29 cellular contexts compared by ENCODE assay signal in genomic region chr3:46397111-46397510, GRCh38. TPM values are rescaled to one million over a fixed set of nuclear protein-coding genes. Genes with fewer than 3 reads are reported as not detected.
DNase-seq lines count a peak whose midpoint lies in the region; ATAC-seq and TF ChIP-seq lines count a peak whose summit lies in the region.
"Had no signal": no experiment of that assay in that cellular context is flagged by ENCODE, and none has a peak within 500 bp of the region (broad histone marks: within the 10 kb centered on the region; RNA-seq: fewer than 3 reads in every experiment).

No MANE protein-coding gene starts in this region.

- H3K27me3 ChIP-seq in DND-41 (ENCODE audit: insufficient read depth, low read length, poor library complexity), result no peaks in the 10 kb centered on the region
- H3K27me3 ChIP-seq: BE2C had no signal

- no peak overlapping the region for H3K27ac Mint-ChIP-seq in activated CD8-positive, alpha-beta memory T cell treated with anti-CD3 and anti-CD28 coated beads, Interleukin-2, amount 10 ng/mL, durations not matched to agents 7 days and 5 days
- peak overlapping the region; percentile 11 for H3K27ac Mint-ChIP-seq in central memory CD8-positive, alpha-beta T cell (ENCODE audit: low read depth)
- H3K27ac Mint-ChIP-seq in naive B cell, result peak overlapping the region in 4 of 6 donors; percentile 22 to 88 (median 52)

- peaks cover 21% of the 10 kb centered on the region for H3K4me1 Mint-ChIP-seq in activated CD8-positive, alpha-beta memory T cell treated with anti-CD3 and anti-CD28 coated beads, Interleukin-2, amount 10 ng/mL, durations not matched to agents 7 days and 5 days
- no peaks in the 10 kb centered on the region for H3K4me1 Mint-ChIP-seq in central memory CD8-positive, alpha-beta T cell
- peaks cover 21 to 28% (median 26%) of the 10 kb centered on the region in 3 donors for H3K4me1 Mint-ChIP-seq in naive B cell

- no peak for TF ChIP-seq CTCF in DND-41 (IDR thresholded peaks at IDR 0.05; ENCODE audit: borderline replicate concordance, extremely low read depth, low read length, poor library complexity, severe bottlenecking)

- no peaks in the 10 kb centered on the region for H3K36me3 ChIP-seq in DND-41 (ENCODE audit: insufficient read depth, low read length)
- H3K36me3 ChIP-seq: BE2C had no signal

- H3K9me3 Mint-ChIP-seq in activated CD8-positive, alpha-beta memory T cell treated with anti-CD3 and anti-CD28 coated beads, Interleukin-2, amount 10 ng/mL, durations not matched to agents 7 days and 5 days (ENCODE audit: low read depth), result no peaks in the 10 kb centered on the region
- no peaks in the 10 kb centered on the region for H3K9me3 Mint-ChIP-seq in central memory CD8-positive, alpha-beta T cell
- no peaks in the 10 kb centered on the region for H3K9me3 Mint-ChIP-seq in naive B cell
- H3K9me3 Mint-ChIP-seq: H9 had no signal

- peak overlapping the region; percentile 62 for H3K27ac ChIP-seq in DND-41 (ENCODE audit: low read length)
- H3K27ac ChIP-seq: GM23248, RWPE1 had no signal

- H3K4me2 ChIP-seq in DND-41 (ENCODE audit: insufficient read depth, low read length), result no peak overlapping the region
- H3K4me2 ChIP-seq: SK-N-SH had no signal

- H3K27me3 Mint-ChIP-seq in activated CD8-positive, alpha-beta memory T cell treated with anti-CD3 and anti-CD28 coated beads, Interleukin-2, amount 10 ng/mL, durations not matched to agents 7 days and 5 days, result peaks cover 3% of the 10 kb centered on the region
- no peaks in the 10 kb centered on the region for H3K27me3 Mint-ChIP-seq in central memory CD8-positive, alpha-beta T cell
- no peaks in the 10 kb centered on the region for H3K27me3 Mint-ChIP-seq in naive B cell

- H2AFZ ChIP-seq in DND-41 (ENCODE audit: low read depth, low read length), result no peak overlapping the region
- H2AFZ ChIP-seq: GM23248 had no signal

- H3K9ac ChIP-seq in DND-41 (ENCODE audit: low read depth, low read length), result no peak overlapping the region
- H3K9ac ChIP-seq: GM23248, SK-N-SH had no signal

- no peak for ATAC-seq in activated CD8-positive, alpha-beta memory T cell treated with anti-CD3 and anti-CD28 coated beads, Interleukin-2, amount 10 ng/mL, durations not matched to agents 7 days and 5 days
- ATAC-seq in DND-41 (ENCODE audit: insufficient read depth, low read depth) (no peak), naive B cell (ENCODE audit: low read depth in 2 of 2) (no peak), GM19351 (IDR thresholded peaks at IDR 0.05; ENCODE audit: unreplicated experiment) (no peak)
- ATAC-seq in central memory CD8-positive, alpha-beta T cell (replicated peaks; ENCODE audit: extremely low read depth, poor library complexity, severe bottlenecking), result no peak
- ATAC-seq: HepG2, Panc1 had no signal

- peak; percentile 47 for DNase-seq in activated CD8-positive, alpha-beta memory T cell treated with anti-CD3 and anti-CD28 coated beads for 24 hours
- DNase-seq in activated CD8-positive, alpha-beta memory T cell treated with anti-CD3 and anti-CD28 coated beads, Interleukin-2, amount 10 ng/mL, durations not matched to agents 7 days and 5 days, result no peak
- DNase-seq in DND-41 (no peak), naive B cell (no peak), SK-N-DZ (ENCODE audit: low spot score) (no peak), NCI-H524 treated with DMSO at 0.1 percent for 48 hours (lab: John Stamatoyannopoulos, UW) (no peak)
- DNase-seq in central memory CD8-positive, alpha-beta T cell (ENCODE audit: low spot score in 2 of 2), result no peak
- DNase-seq: 8988T, ACHN, BE2C, DMS153, GM23248, H9, Karpas-422, NCI-H1092 treated with DMSO at 0.1 percent for 48 hours, NCI-H1436, NCI-H187, NCI-H2081 treated with DMSO at 0.1 percent for 48 hours, NCI-H2171, NCI-H226, NCI-H510A, NCI-H748 treated with DMSO at 0.1 percent for 48 hours, SIG-M5, SK-N-SH had no signal

- H3K4me1 ChIP-seq in DND-41 (ENCODE audit: insufficient read depth, low read length), result peaks cover 61% of the 10 kb centered on the region
- H3K4me1 ChIP-seq: BE2C had no signal

- H3K4me3 Mint-ChIP-seq in activated CD8-positive, alpha-beta memory T cell treated with anti-CD3 and anti-CD28 coated beads, Interleukin-2, amount 10 ng/mL, durations not matched to agents 7 days and 5 days, result no peak overlapping the region
- H3K4me3 Mint-ChIP-seq in central memory CD8-positive, alpha-beta T cell, result no peak overlapping the region
- no peak overlapping the region for H3K4me3 Mint-ChIP-seq in naive B cell
- H3K4me3 Mint-ChIP-seq: H9 had no signal

- CTCF ChIA-PET in activated CD8-positive, alpha-beta memory T cell treated with anti-CD3 and anti-CD28 coated beads, Interleukin-2, amount 10 ng/mL, durations not matched to agents 7 days and 5 days (lab: Charles Lee), result interaction anchor here (1.0 to 1.1 kb wide), 2 partner anchors 13 to 91 kb away, joined by 3 to 4 read pairs; no protein-coding TSS in a partner anchor

- no peaks in the 10 kb centered on the region for H4K20me1 ChIP-seq in DND-41 (ENCODE audit: insufficient read depth, low read length)

- no peaks in the 10 kb centered on the region for H3K9me3 ChIP-seq in DND-41 (ENCODE audit: insufficient read depth, low read length, severe bottlenecking)
- H3K9me3 ChIP-seq: BE2C, SK-N-SH had no signal

- H3K36me3 Mint-ChIP-seq in activated CD8-positive, alpha-beta memory T cell treated with anti-CD3 and anti-CD28 coated beads, Interleukin-2, amount 10 ng/mL, durations not matched to agents 7 days and 5 days, result peaks cover 1% of the 10 kb centered on the region
- no peaks in the 10 kb centered on the region for H3K36me3 Mint-ChIP-seq in central memory CD8-positive, alpha-beta T cell (ENCODE audit: insufficient read depth)
- no peaks in the 10 kb centered on the region for H3K36me3 Mint-ChIP-seq in naive B cell

- H3K79me2 ChIP-seq in DND-41 (ENCODE audit: insufficient read depth, low read length), result no peaks in the 10 kb centered on the region

- no peak overlapping the region for H3K4me3 ChIP-seq in DND-41 (ENCODE audit: low read depth in 1 of 2, low read length in 2 of 2)
- H3K4me3 ChIP-seq: GM23248 had no signal

RNA-seq across cellular contexts. Expression of gene CCRL2, which starts 9.9 kb away (rescaled TPM):
- 10 to 100 TPM in 1 of 2 experiments, 1 to 10 TPM in 1; 10.0 to 11.9 TPM for total RNA-seq in activated CD8-positive, alpha-beta memory T cell treated with anti-CD3 and anti-CD28 coated beads, Interleukin-2, amount 10 ng/mL, durations not matched to agents 7 days and 5 days
- 1 to 10 TPM in 3 of 6 donors, under 1 TPM in 2, not detected in 1; 0.73 to 1.8 (median 1.2) TPM for polyA plus RNA-seq in naive B cell (ENCODE audit: low read depth in 6 of 6)
- not detected in 2 replicates for polyA plus RNA-seq in SK-N-DZ (2014; cell fraction: cytosol; rRNA removed)
- not detected in 2 replicates for polyA plus RNA-seq in SK-N-DZ (2014; cell fraction: nucleus; rRNA removed)
- total RNA-seq: GM23248, H9, HepG2 had no signal
- polyA plus RNA-seq: GM23248, HepG2, SK-N-SH had no signal

RNA-seq across cellular contexts. Expression of gene CCR5, which starts 26.4 kb away (rescaled TPM):
- 10 to 100 TPM; 87.0 to 99.8 TPM for total RNA-seq in activated CD8-positive, alpha-beta memory T cell treated with anti-CD3 and anti-CD28 coated beads, Interleukin-2, amount 10 ng/mL, durations not matched to agents 7 days and 5 days
- under 1 TPM in 1 of 6 donors, not detected in 5; 0.17 TPM for polyA plus RNA-seq in naive B cell (ENCODE audit: low read depth in 6 of 6)
- not detected in 2 replicates for polyA plus RNA-seq in SK-N-DZ (2014; cell fraction: cytosol; rRNA removed)
- not detected in 2 replicates for polyA plus RNA-seq in SK-N-DZ (2014; cell fraction: nucleus; rRNA removed)
- total RNA-seq: GM23248, H9, HepG2, HT1080 had no signal
- polyA plus RNA-seq: GM23248, HepG2, SK-N-SH had no signal

RNA-seq across cellular contexts. Expression of gene CCR2, which starts 43.2 kb away (rescaled TPM):
- 10 to 100 TPM; 37.9 to 80.1 TPM for total RNA-seq in activated CD8-positive, alpha-beta memory T cell treated with anti-CD3 and anti-CD28 coated beads, Interleukin-2, amount 10 ng/mL, durations not matched to agents 7 days and 5 days
- polyA plus RNA-seq in naive B cell (ENCODE audit: low read depth in 6 of 6), result 1 to 10 TPM in 2 of 6 donors, under 1 TPM in 4; 0.27 to 1.4 (median 0.66) TPM
- polyA plus RNA-seq in SK-N-DZ (2014; cell fraction: cytosol; rRNA removed), result not detected in 2 replicates
- not detected in 2 replicates for polyA plus RNA-seq in SK-N-DZ (2014; cell fraction: nucleus; rRNA removed)
- total RNA-seq: GM23248, H9, HepG2, HT1080 had no signal
- polyA plus RNA-seq: GM23248, HepG2, SK-N-SH had no signal
